9 cellular contexts compared by ENCODE assay signal in genomic region chr6:11096109-11096508, GRCh38. TPM values are rescaled to one million over a fixed set of nuclear protein-coding genes. Genes with fewer than 3 reads are reported as not detected.
DNase-seq lines count a peak whose midpoint lies in the region; ATAC-seq, FAIRE-seq and TF ChIP-seq lines count a peak whose summit lies in the region.
"Had no signal": no experiment of that assay in that cellular context is flagged by ENCODE, and none has a peak within 500 bp of the region (broad histone marks: within the 10 kb centered on the region; RNA-seq: fewer than 3 reads in every experiment).

No MANE protein-coding gene starts in this region.

- no peaks in the 10 kb centered on the region for H3K36me3 ChIP-seq in endothelial cell of umbilical vein (ENCODE audit: control insufficient read depth in 2 of 2, extremely low read depth in 1 of 2, insufficient read depth in 2 of 2, low read length in 2 of 2)

- H3K4me1 Mint-ChIP-seq in stimulated activated naive CD8-positive, alpha-beta T cell treated with anti-CD3 and anti-CD28 coated beads, Interleukin-15, amount 100 ng/mL, for 72 hours: peaks cover 39% of the 10 kb centered on the region

- peaks cover 66% of the 10 kb centered on the region for H3K79me2 ChIP-seq in endothelial cell of umbilical vein (ENCODE audit: control insufficient read depth, insufficient read depth, low read length)

- CTCF ChIA-PET in endothelial cell of umbilical vein (lab: Charles Lee): interaction anchor here (1.4 to 1.7 kb wide), 2 partner anchors 11 to 28 kb away, joined by 3 to 4 read pairs; no protein-coding TSS in a partner anchor

- peak; percentile 42 for DNase-seq in AG08396 (ENCODE audit: low spot score)
- peak; percentile 24 for DNase-seq in GM12865 (ENCODE audit: low read depth)
- peak; percentile 70 for DNase-seq in RKO (ENCODE audit: low spot score)
- DNase-seq in endothelial cell of umbilical vein (ENCODE audit: low read depth, low spot score): no peak
- DNase-seq in stimulated activated naive CD8-positive, alpha-beta T cell treated with anti-CD3 and anti-CD28 coated beads, Interleukin-15, amount 100 ng/mL, for 72 hours: no peak
- no peak for DNase-seq in SKM-1 (lab: John Stamatoyannopoulos, UW; ENCODE audit: unreplicated experiment)
- no peak for DNase-seq in NCI-H1694 (lab: John Stamatoyannopoulos, UW)
- DNase-seq in LoVo (ENCODE audit: low spot score): no peak

- no peaks in the 10 kb centered on the region for H3K9me3 ChIP-seq in endothelial cell of umbilical vein (replicated peaks; ENCODE audit: control insufficient read depth, insufficient read depth, low read length)

- H3K4me1 ChIP-seq in endothelial cell of umbilical vein (ENCODE audit: control insufficient read depth, extremely low read depth, insufficient read depth, low read length): peaks cover 18% of the 10 kb centered on the region

- peaks cover 0 to 10% of the 10 kb centered on the region in 2 donors for H3K9me3 Mint-ChIP-seq in stimulated activated naive CD8-positive, alpha-beta T cell treated with anti-CD3 and anti-CD28 coated beads, Interleukin-15, amount 100 ng/mL, for 72 hours
- H3K9me3 Mint-ChIP-seq: dendritic cell treated with granulocyte-macrophage colony-stimulating factor and Interleukin-4, amounts not matched to agents 40 ng/mL and 50 ng/mL, for 4 days had no signal

- no peak overlapping the region for H3K27ac Mint-ChIP-seq in stimulated activated naive CD8-positive, alpha-beta T cell treated with anti-CD3 and anti-CD28 coated beads, Interleukin-15, amount 100 ng/mL, for 72 hours
- H3K27ac Mint-ChIP-seq: dendritic cell treated with granulocyte-macrophage colony-stimulating factor and Interleukin-4, amounts not matched to agents 40 ng/mL and 50 ng/mL, for 4 days had no signal

- no peaks in the 10 kb centered on the region for H3K9me1 ChIP-seq in endothelial cell of umbilical vein (replicated peaks; ENCODE audit: control insufficient read depth, extremely low read depth, insufficient read depth, low read length)

- H4K20me1 ChIP-seq in endothelial cell of umbilical vein (replicated peaks; ENCODE audit: control insufficient read depth, extremely low read depth, insufficient read depth, low read length): peaks cover 4% of the 10 kb centered on the region

- peak overlapping the region; percentile 8 for H3K27ac ChIP-seq in endothelial cell of umbilical vein (ENCODE audit: insufficient read depth, low read depth, low read length)

- POLR2A ChIA-PET in endothelial cell of umbilical vein (lab: Charles Lee): no interaction called here

- no peaks in the 10 kb centered on the region for H3K27me3 Mint-ChIP-seq in stimulated activated naive CD8-positive, alpha-beta T cell treated with anti-CD3 and anti-CD28 coated beads, Interleukin-15, amount 100 ng/mL, for 72 hours
- H3K27me3 Mint-ChIP-seq: dendritic cell treated with granulocyte-macrophage colony-stimulating factor and Interleukin-4, amounts not matched to agents 40 ng/mL and 50 ng/mL, for 4 days had no signal

- ATAC-seq in stimulated activated naive CD8-positive, alpha-beta T cell treated with anti-CD3 and anti-CD28 coated beads, Interleukin-15, amount 100 ng/mL, for 72 hours: no peak

- H3K27me3 ChIP-seq in endothelial cell of umbilical vein (ENCODE audit: control insufficient read depth in 2 of 2, insufficient read depth in 2 of 2, low read length in 2 of 2): no peaks in the 10 kb centered on the region

- H3K4me3 ChIP-seq in GM12865 (ENCODE audit: low read depth, low read length): peak overlapping the region; percentile 97
- H3K4me3 ChIP-seq in endothelial cell of umbilical vein (replicated peaks in 1 of 3; ENCODE audit: insufficient read depth in 1 of 3, low read depth in 1 of 3, low read length in 3 of 3): peak overlapping the region in 1 of 3 experiments; percentile 24

- no peak for FAIRE-seq in endothelial cell of umbilical vein (lab: Jason Lieb, UNC)

- peak overlapping the region; percentile 93 for H3K4me2 ChIP-seq in endothelial cell of umbilical vein (ENCODE audit: insufficient read depth, low read length)

- no peak for TF ChIP-seq POLR2A in endothelial cell of umbilical vein (IDR thresholded peaks at IDR 0.05; ENCODE audit: low read depth, low read length)

- dilution Hi-C loops in endothelial cell of umbilical vein (cut with MboI; ENCODE audit: extremely low pct_ligation_motif_present, low sequenced_read_pairs): no loop called here

- H3K9ac ChIP-seq in endothelial cell of umbilical vein (replicated peaks; ENCODE audit: extremely low read depth, insufficient read depth, low read length): no peak overlapping the region

- BruUV-seq in endothelial cell of umbilical vein (replicated peaks; lab: Mats Ljungman, UMichigan): no TSS peak

- intact Hi-C loops in endothelial cell of umbilical vein (cut with micrococcal nuclease): loop anchor here (10.0 kb wide), 1 partner anchor 371 kb away; the partner anchor contains the start of gene TMEM14C

- H3K4me3 Mint-ChIP-seq in stimulated activated naive CD8-positive, alpha-beta T cell treated with anti-CD3 and anti-CD28 coated beads, Interleukin-15, amount 100 ng/mL, for 72 hours: peak overlapping the region; percentile 2 to 92

- H2AFZ ChIP-seq in endothelial cell of umbilical vein (ENCODE audit: low read depth, low read length): no peak overlapping the region

- TF ChIP-seq CTCF in GM12865 (IDR thresholded peaks at IDR 0.05; ENCODE audit: insufficient read depth, low read depth, low read length, missing control alignments) (no peak), endothelial cell of umbilical vein (IDR thresholded peaks at IDR 0.05; ENCODE audit: extremely low read depth in 1 of 2, insufficient read depth in 1 of 2, low read depth in 1 of 2, low read length in 2 of 2) (no peak)

TF ChIP-seq in endothelial cell of umbilical vein, 7 proteins besides CTCF, POLR2A, EP300 and RAD21:
- TF ChIP-seq EZH2 (IDR thresholded peaks at IDR 0.05; ENCODE audit: borderline replicate concordance, low read depth, low read length, severe bottlenecking) (no peak), GATA2 (IDR thresholded peaks at IDR 0.05; ENCODE audit: insufficient read depth, insufficient read length, low read depth, low read length) (no peak), MAX (IDR thresholded peaks at IDR 0.05; ENCODE audit: insufficient read depth, insufficient read length) (no peak)

RNA-seq across cellular contexts. Expression of gene SMIM13, which starts 2.5 kb away (rescaled TPM):
- total RNA-seq in endothelial cell of umbilical vein: 14.7 and 19.4 TPM in 2 replicates
- polyA plus RNA-seq in endothelial cell of umbilical vein: 2.2 and 3.2 TPM in 2 replicates
- polyA plus RNA-seq in endothelial cell of umbilical vein (2011; cell fraction: cytosol; rRNA removed): 3.9 and 4.0 TPM in 2 replicates
- 3.1 and 3.9 TPM in 2 replicates for polyA plus RNA-seq in endothelial cell of umbilical vein (2011; cell fraction: nucleus; rRNA removed)
- polyA plus RNA-seq in endothelial cell of umbilical vein (2012): 10.6 and 11.8 TPM in 2 replicates
- polyA minus RNA-seq in endothelial cell of umbilical vein: 5.2 and 6.0 TPM in 2 replicates
- 8.6 TPM for polyA minus RNA-seq in endothelial cell of umbilical vein (2011; cell fraction: cytosol; rRNA and poly(A)+ RNA removed)
- 4.6 and 7.9 TPM in 2 replicates for polyA minus RNA-seq in endothelial cell of umbilical vein (2011; cell fraction: nucleus; rRNA and poly(A)+ RNA removed)

RNA-seq across cellular contexts. Expression of gene ERVFRD-1, which starts 15.4 kb away (rescaled TPM):
- total RNA-seq in endothelial cell of umbilical vein: not detected in 2 replicates
- polyA plus RNA-seq in endothelial cell of umbilical vein: not detected in 2 replicates
- 0.03 TPM in 1 of 2 replicates, not detected in the other for polyA plus RNA-seq in endothelial cell of umbilical vein (2011; cell fraction: cytosol; rRNA removed)
- polyA plus RNA-seq in endothelial cell of umbilical vein (2011; cell fraction: nucleus; rRNA removed): not detected in 2 replicates
- 0.05 and 0.21 TPM in 2 replicates for polyA plus RNA-seq in endothelial cell of umbilical vein (2012)
- not detected in 2 replicates for polyA minus RNA-seq in endothelial cell of umbilical vein
- not detected for polyA minus RNA-seq in endothelial cell of umbilical vein (2011; cell fraction: cytosol; rRNA and poly(A)+ RNA removed)
- not detected in 2 replicates for polyA minus RNA-seq in endothelial cell of umbilical vein (2011; cell fraction: nucleus; rRNA and poly(A)+ RNA removed)

RNA-seq across cellular contexts. Expression of gene ELOVL2, which starts 52.0 kb away (rescaled TPM):
- not detected in 2 replicates for total RNA-seq in endothelial cell of umbilical vein
- polyA plus RNA-seq in endothelial cell of umbilical vein: not detected in 2 replicates
- not detected in 2 replicates for polyA plus RNA-seq in endothelial cell of umbilical vein (2011; cell fraction: cytosol; rRNA removed)
- not detected in 2 replicates for polyA plus RNA-seq in endothelial cell of umbilical vein (2011; cell fraction: nucleus; rRNA removed)
- polyA plus RNA-seq in endothelial cell of umbilical vein (2012): not detected in 2 replicates
- not detected in 2 replicates for polyA minus RNA-seq in endothelial cell of umbilical vein
- not detected for polyA minus RNA-seq in endothelial cell of umbilical vein (2011; cell fraction: cytosol; rRNA and poly(A)+ RNA removed)
- polyA minus RNA-seq in endothelial cell of umbilical vein (2011; cell fraction: nucleus; rRNA and poly(A)+ RNA removed): not detected in 2 replicates

Comparison
In these comparisons a context has a peak if more than half of its experiments do, and no peak if none do; other contexts are left out.
1. DNase-seq: peak in AG08396 (single experiment), GM12865 (single experiment) and RKO (single experiment); none in endothelial cell of umbilical vein (single experiment), stimulated activated naive CD8-positive, alpha-beta T cell treated with anti-CD3 and anti-CD28 coated beads, Interleukin-15, amount 100 ng/mL, for 72 hours (0 of 2), SKM-1 (single experiment), NCI-H1694 (single experiment) and LoVo (single experiment).